In the genomic region with DNA sequence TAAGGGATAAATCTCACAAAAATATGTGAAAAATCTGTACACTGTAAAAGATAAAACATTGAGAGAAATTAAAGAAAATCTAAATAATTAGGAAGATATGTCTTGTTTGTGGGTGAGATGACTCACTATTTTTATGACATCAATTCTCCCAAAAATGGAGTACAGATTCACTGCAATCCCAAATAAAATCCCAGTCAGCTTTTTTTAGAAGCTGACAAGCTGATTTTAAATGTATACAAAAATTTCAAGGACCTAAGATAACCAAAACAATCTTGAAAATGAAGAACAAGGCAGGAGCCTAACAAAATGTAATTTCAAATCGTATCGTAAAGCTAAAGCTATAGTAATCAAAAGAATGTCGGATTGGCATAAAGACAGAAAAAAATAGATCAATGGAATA, we compare ENCODE assay signal across 9 cellular contexts.
"Had no signal": no experiment of that assay in that cellular context is flagged by ENCODE, and none has a peak within 500 bp of the region (broad histone marks: within the 10 kb centered on the region; RNA-seq: fewer than 3 reads in every experiment).

No MANE protein-coding gene starts in this region.

- H3K9ac ChIP-seq: KMS-11 had no signal

- DNase-seq: H9, HCEC 1CT, Karpas-422, KBM-7 had no signal

- H3K4me3 ChIP-seq: GM23338 had no signal

- H3K4me2 ChIP-seq: GM23338, KMS-11 had no signal

- H2AFZ ChIP-seq: GM23338 had no signal

- ATAC-seq: GM23338 had no signal

- H3K27ac ChIP-seq: KMS-11 had no signal

- FAIRE-seq: H1, H54, HTR-8/SVneo had no signal
